Comparison of ENCODE assay signal across 1 cellular context in genomic region chr19:33132021-33132420, GRCh38.
TF ChIP-seq lines count a peak whose summit lies in the region.

TSS of gene WDR88 (plus strand) at chr19:33132114. CDS start at chr19:33132170, 56 bp downstream.

TF ChIP-seq in K562, 482 proteins besides CTCF, POLR2A, EP300 and RAD21 (continued from another document):
- no peak for TF ChIP-seq JUND (IDR thresholded peaks at IDR 0.05; ENCODE audit: borderline replicate concordance, low read depth, low read length)
- no peak for TF ChIP-seq JUND (tag; IDR thresholded peaks at IDR 0.05; ENCODE audit: borderline replicate concordance, low read depth, low read length)
